1 cellular context compared by ENCODE assay signal in genomic region chr11:70743941-70744351, GRCh38.
TF ChIP-seq lines count a peak whose summit lies in the region.

No MANE protein-coding gene starts in this region.

TF ChIP-seq in GM23338, 12 proteins besides CTCF, POLR2A, EP300 and RAD21 (continued from another document):
- TF ChIP-seq ZNF462 (CRISPR knock-in tag; IDR thresholded peaks at IDR 0.05) = no peak
- TF ChIP-seq EZH2phosphoT487 (IDR thresholded peaks at IDR 0.05; ENCODE audit: unreplicated experiment) = no peak
- TF ChIP-seq ETS1 (IDR thresholded peaks at IDR 0.05) = no peak
- TF ChIP-seq STAT1 (IDR thresholded peaks at IDR 0.05; ENCODE audit: unreplicated experiment) = no peak
- TF ChIP-seq ZNF114 (CRISPR knock-in tag; IDR thresholded peaks at IDR 0.05) = no peak
- TF ChIP-seq EZH2 (IDR thresholded peaks at IDR 0.05; ENCODE audit: low read depth, unreplicated experiment) = no peak
- no peak for TF ChIP-seq NANOG (IDR thresholded peaks at IDR 0.05; ENCODE audit: borderline replicate concordance)
- no peak for TF ChIP-seq CREB1 (CRISPR knock-in tag; IDR thresholded peaks at IDR 0.05; ENCODE audit: low read depth)
- TF ChIP-seq POLR2AphosphoS5 (IDR thresholded peaks at IDR 0.05; ENCODE audit: low read depth) = no peak
- TF ChIP-seq ZNF331 (CRISPR knock-in tag; IDR thresholded peaks at IDR 0.05; ENCODE audit: low read depth) = no peak
- no peak for TF ChIP-seq REST (IDR thresholded peaks at IDR 0.05; ENCODE audit: unreplicated experiment)
